ENCODE assay signal across 28 cellular contexts in genomic region chr5:120386981-120387380, GRCh38.
DNase-seq lines count a peak whose midpoint lies in the region; ATAC-seq and TF ChIP-seq lines count a peak whose summit lies in the region.
"Had no signal": no experiment of that assay in that cellular context is flagged by ENCODE, and none has a peak within 500 bp of the region (broad histone marks: within the 10 kb centered on the region; RNA-seq: fewer than 3 reads in every experiment).

No MANE protein-coding gene starts in this region.

- no peak for TF ChIP-seq RAD21 in IMR-90 (IDR thresholded peaks at IDR 0.05; ENCODE audit: low read length)

- H3K4me1 ChIP-seq in ACC112 (ENCODE audit: control insufficient read depth, insufficient read depth, low read length, unreplicated experiment): peaks cover 33% of the 10 kb centered on the region
- peaks cover 7% of the 10 kb centered on the region for H3K4me1 ChIP-seq in IMR-90 (ENCODE audit: control insufficient read depth, insufficient read depth, low read length)
- peaks cover 15% of the 10 kb centered on the region for H3K4me1 ChIP-seq in fibroblast of lung (ENCODE audit: control insufficient read depth, extremely low read depth, insufficient read depth, low read length)
- H3K4me1 ChIP-seq in spleen: peaks cover 0 to 20% (median 2%) of the 10 kb centered on the region in 6 donors
- H3K4me1 ChIP-seq in foreskin keratinocyte: peaks cover 15% of the 10 kb centered on the region
- H3K4me1 ChIP-seq: neural progenitor cell had no signal

- CTCF ChIA-PET in IMR-90 (lab: Yijun Ruan, JAX): no interaction called here

- H3K4me2 ChIP-seq in IMR-90 (ENCODE audit: low read depth, low read length): no peak overlapping the region
- no peak overlapping the region for H3K4me2 ChIP-seq in fibroblast of lung (ENCODE audit: extremely low read depth, insufficient read depth, low read length)
- H3K4me2 ChIP-seq: neural progenitor cell had no signal

- no peak overlapping the region for H3K9ac ChIP-seq in IMR-90 (ENCODE audit: low read depth, low read length)
- H3K9ac ChIP-seq in fibroblast of lung (ENCODE audit: insufficient read depth, low read length): no peak overlapping the region
- H3K9ac ChIP-seq: neural progenitor cell had no signal

- BruUV-seq in IMR-90 (replicated peaks; lab: Mats Ljungman, UMichigan): no TSS peak

- H2BK5ac ChIP-seq in IMR-90 (ENCODE audit: low read depth, low read length, poor library complexity, severe bottlenecking): peak overlapping the region; percentile 80

- POLR2A ChIA-PET in IMR-90 (lab: Charles Lee; ENCODE audit: unreplicated experiment): no interaction called here

- H4K20me1 ChIP-seq in IMR-90 (ENCODE audit: insufficient read depth, low read length) (no peaks in the 10 kb centered on the region), fibroblast of lung (ENCODE audit: control insufficient read depth, extremely low read depth, insufficient read depth, low read length) (no peaks in the 10 kb centered on the region)

- intact Hi-C loops in IMR-90 (cut with micrococcal nuclease): loop anchor here (5.0 to 10.0 kb wide), 2 partner anchors 60 to 418 kb away; no protein-coding TSS in a partner anchor
- intact Hi-C loops in spleen (cut with DNase I; ENCODE audit: low total_unique reads): no loop called here

- no peaks in the 10 kb centered on the region for H3K79me1 ChIP-seq in IMR-90 (ENCODE audit: low read depth in 1 of 2, low read length in 2 of 2)

- peak overlapping the region; percentile 100 for H2BK20ac ChIP-seq in IMR-90 (ENCODE audit: low read depth, low read length)

- in situ Hi-C loops in IMR-90 (cut with MboI; ENCODE audit: low sequenced_read_pairs): no loop called here

- H3K36me3 ChIP-seq in ACC112 (ENCODE audit: insufficient read depth, low read length): 0 out of 2 replicates have a peak, but pooled peaks cover 4% of the 10 kb centered on the region
- H3K36me3 ChIP-seq in IMR-90 (ENCODE audit: control insufficient read depth, insufficient read depth, low read length): no peaks in the 10 kb centered on the region
- H3K36me3 ChIP-seq in fibroblast of lung (ENCODE audit: control insufficient read depth, insufficient read depth, low read length): no peaks in the 10 kb centered on the region
- no peaks in the 10 kb centered on the region for H3K36me3 ChIP-seq in spleen
- H3K36me3 ChIP-seq: neural progenitor cell had no signal

- no peak for ATAC-seq in IMR-90 (ENCODE audit: low read depth)
- ATAC-seq in foreskin keratinocyte: no peak
- ATAC-seq: activated CD8-positive, alpha-beta T cell treated with anti-CD3 and anti-CD28 coated beads, Interleukin-2, amount 10 ng/mL, durations not matched to agents 7 days and 5 days; activated T-helper 17 cell treated with anti-CD3 and anti-CD28 coated beads, Interleukin-2, amount 50 U/mL, for 72 hours; left cardiac atrium; stimulated activated naive CD8-positive, alpha-beta T cell treated with anti-CD3 and anti-CD28 coated beads, Interleukin-15, amount 100 ng/mL, for 72 hours had no signal

- H3K27ac ChIP-seq in ACC112 (ENCODE audit: low read depth, low read length) (peak overlapping the region; percentile 95), IMR-90 (ENCODE audit: insufficient read depth, low read length) (peak overlapping the region; percentile 75), fibroblast of lung (ENCODE audit: insufficient read depth, low read length) (peak overlapping the region; percentile 30), spleen (peak overlapping the region in 5 of 8 donors; percentile 15 to 72 (median 58)), foreskin keratinocyte (no peak overlapping the region)
- H3K27ac ChIP-seq: neural progenitor cell had no signal

- H3K79me2 ChIP-seq in ACC112 (ENCODE audit: control insufficient read depth, insufficient read depth, low read length, unreplicated experiment) (no peaks in the 10 kb centered on the region), fibroblast of lung (ENCODE audit: control insufficient read depth, insufficient read depth, low read length) (no peaks in the 10 kb centered on the region)

- TF ChIP-seq CTCF in IMR-90 (conservative IDR thresholded peaks at IDR 0.05; ENCODE audit: low read depth, low read length) (no peak), fibroblast of lung (conservative IDR thresholded peaks at IDR 0.05 in 1 of 2, IDR thresholded peaks at IDR 0.05 in 1 of 2; ENCODE audit: low read depth in 1 of 2, low read length in 2 of 2) (no peak), spleen (IDR thresholded peaks at IDR 0.05 in 8 of 11, conservative IDR thresholded peaks at IDR 0.05 in 3 of 11) (no peak), foreskin keratinocyte (conservative IDR thresholded peaks at IDR 0.05) (no peak)

- no peak for TF ChIP-seq POLR2A in IMR-90 (IDR thresholded peaks at IDR 0.05; ENCODE audit: low read depth, low read length)
- no peak for TF ChIP-seq POLR2A in spleen (IDR thresholded peaks at IDR 0.05)

- peak overlapping the region; percentile 99 for H2BK15ac ChIP-seq in IMR-90 (ENCODE audit: low read depth, low read length)

- H2AK5ac ChIP-seq in IMR-90 (ENCODE audit: low read depth, low read length): peak overlapping the region; percentile 99

- H3K14ac ChIP-seq in IMR-90 (replicated peaks; ENCODE audit: low read depth, low read length): peak overlapping the region; percentile 99

- H4K91ac ChIP-seq in IMR-90 (ENCODE audit: insufficient read depth, low read depth, low read length): peak overlapping the region; percentile 99

- dilution Hi-C loops in IMR-90 (cut with HindIII; ENCODE audit: low sequenced_read_pairs, unreplicated experiment): no loop called here

- H3K27me3 ChIP-seq in ACC112 (ENCODE audit: insufficient read depth, low read length): no peaks in the 10 kb centered on the region
- H3K27me3 ChIP-seq in IMR-90 (ENCODE audit: control insufficient read depth, insufficient read depth, low read length): no peaks in the 10 kb centered on the region
- H3K27me3 ChIP-seq in fibroblast of lung (ENCODE audit: control insufficient read depth, insufficient read depth, low read length): no peaks in the 10 kb centered on the region
- no peaks in the 10 kb centered on the region for H3K27me3 ChIP-seq in spleen (replicated peaks in 1 of 7)
- no peaks in the 10 kb centered on the region for H3K27me3 ChIP-seq in foreskin keratinocyte
- H3K27me3 ChIP-seq: neural progenitor cell had no signal

- peak overlapping the region; percentile 74 for H3K56ac ChIP-seq in IMR-90 (ENCODE audit: extremely low read depth, insufficient read depth, low read length)

- peak overlapping the region; percentile 87; the same call in 1 of the 2 replicates for H3K23ac ChIP-seq in IMR-90 (ENCODE audit: low read depth, low read length)

- peak overlapping the region; percentile 100 for H3K4ac ChIP-seq in IMR-90 (ENCODE audit: low read depth, low read length)

- DNase-seq in IMR-90 (no peak), fibroblast of lung (ENCODE audit: low read depth in 2 of 2) (no peak), spleen (no peak), NCI-H345 (lab: John Stamatoyannopoulos, UW) (no peak), foreskin keratinocyte (no peak), superior temporal gyrus (ENCODE audit: extremely low spot score) (no peak), DMS114 treated with DMSO at 0.1 percent for 48 hours (lab: John Stamatoyannopoulos, UW; ENCODE audit: unreplicated experiment) (no peak)
- DNase-seq: activated CD4-positive, alpha-beta T cell treated with anti-CD3 and anti-CD28 coated beads for 4 hours; activated CD8-positive, alpha-beta T cell treated with anti-CD3 and anti-CD28 coated beads, Interleukin-2, amount 10 ng/mL, durations not matched to agents 7 days and 5 days; AML-193; amygdala; CD4-positive, alpha-beta T cell; EL; immature natural killer cell; Karpas-422; left cardiac atrium; mesendoderm; NCI-H1436 treated with DMSO at 0.1 percent for 48 hours; NCI-H2081 treated with DMSO at 0.1 percent for 48 hours; NCI-H226; SHP77; stimulated activated CD8-positive, alpha-beta memory T cell treated with anti-CD3 and anti-CD28 coated beads, Interleukin-4, amount 100 ng/mL, for 48 hours; stimulated activated naive CD8-positive, alpha-beta T cell treated with anti-CD3 and anti-CD28 coated beads, Interleukin-15, amount 100 ng/mL, for 72 hours; SW 1271; trophoblast cell had no signal

- H3K4me3 ChIP-seq in ACC112 (ENCODE audit: low read depth, low read length): no peak overlapping the region
- H3K4me3 ChIP-seq in IMR-90 (ENCODE audit: insufficient read depth, low read depth, low read length): no peak overlapping the region
- no peak overlapping the region for H3K4me3 ChIP-seq in fibroblast of lung (replicated peaks in 1 of 4; ENCODE audit: control extremely low read depth in 1 of 4, insufficient read depth in 1 of 4, low read depth in 3 of 4, low read length in 4 of 4)
- H3K4me3 ChIP-seq in spleen: no peak overlapping the region
- H3K4me3 ChIP-seq: neural progenitor cell had no signal

- H3K9me3 ChIP-seq in IMR-90 (ENCODE audit: control insufficient read depth, insufficient read depth, low read length) (no peaks in the 10 kb centered on the region), fibroblast of lung (ENCODE audit: control insufficient read depth, insufficient read depth, low read depth, low read length) (no peaks in the 10 kb centered on the region), spleen (no peaks in the 10 kb centered on the region)

- peak overlapping the region; percentile 98 for H2AK9ac ChIP-seq in IMR-90 (replicated peaks; ENCODE audit: low read depth, low read length, poor library complexity)

- peak overlapping the region; percentile 97 for H2BK120ac ChIP-seq in IMR-90 (ENCODE audit: low read depth, low read length)

- H3K9me1 ChIP-seq in IMR-90 (ENCODE audit: insufficient read depth, low read length): peaks cover 8% of the 10 kb centered on the region; the same call in 1 of the 2 replicates

- H4K5ac ChIP-seq in IMR-90 (ENCODE audit: low read depth, low read length): peak overlapping the region; percentile 89

- peak overlapping the region; percentile 95 for H3K18ac ChIP-seq in IMR-90 (ENCODE audit: low read depth, low read length)

- H2AFZ ChIP-seq in ACC112 (ENCODE audit: low read length, unreplicated experiment) (peak overlapping the region; percentile 40), IMR-90 (replicated peaks; ENCODE audit: low read length, poor library complexity) (peak overlapping the region; percentile 15), fibroblast of lung (ENCODE audit: low read length) (peak overlapping the region; percentile 48)
- H2AFZ ChIP-seq: neural progenitor cell had no signal

- peak overlapping the region; percentile 49 to 100 for H4K8ac ChIP-seq in IMR-90 (ENCODE audit: low read depth in 2 of 2, low read length in 2 of 2)

TF ChIP-seq in IMR-90, 13 proteins besides CTCF, POLR2A, EP300 and RAD21:
- no peak for TF ChIP-seq MXI1 (IDR thresholded peaks at IDR 0.05; ENCODE audit: borderline replicate concordance, low read depth, low read length)
